1 cellular context compared by ENCODE assay signal in the genomic region with DNA sequence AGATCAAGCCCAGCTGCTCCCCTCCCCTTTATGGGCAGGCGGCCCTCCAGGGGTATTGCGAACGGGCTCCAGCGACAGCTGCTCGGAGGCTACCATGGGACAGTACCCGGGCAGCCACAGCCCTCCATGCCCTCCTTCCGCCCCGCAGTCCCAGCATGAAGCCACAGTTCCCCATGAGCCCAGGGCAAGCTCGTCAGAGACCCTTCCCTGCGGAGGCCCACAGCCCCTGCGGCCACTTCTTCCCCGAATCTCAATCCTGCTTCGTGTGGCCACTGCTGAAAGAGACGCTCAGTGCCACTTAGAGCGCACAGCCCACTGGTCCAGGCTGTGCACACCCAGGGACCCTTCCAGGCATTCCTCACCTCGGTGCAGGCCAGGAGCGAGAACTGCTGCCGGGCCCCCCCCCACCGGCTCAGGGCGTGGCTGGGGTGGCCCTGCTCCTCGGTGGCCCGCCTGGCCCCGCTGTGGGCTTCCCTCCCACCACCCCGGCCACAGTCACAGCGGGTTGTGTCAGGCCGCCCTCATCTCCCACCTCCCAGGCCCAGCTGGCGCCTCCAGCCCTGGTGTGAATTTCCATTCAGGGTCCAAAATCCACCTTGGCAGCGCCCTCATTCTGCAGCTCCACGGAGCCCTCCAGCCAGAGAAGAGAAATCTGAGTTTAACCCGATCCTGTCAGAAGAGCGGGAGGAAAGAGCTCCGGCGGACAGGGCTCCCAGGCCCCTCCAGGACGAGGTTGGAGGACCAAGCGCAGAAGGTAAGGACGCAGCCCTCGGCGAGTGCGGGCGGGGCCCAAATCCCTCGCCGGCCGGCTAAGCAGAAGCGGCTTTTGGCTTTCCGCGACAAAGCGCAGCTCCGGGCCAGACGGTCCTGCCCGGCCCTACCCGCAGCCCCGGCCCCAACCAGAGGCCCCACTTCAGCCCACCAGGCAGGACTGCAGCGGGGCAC.
A peak's percentile ranks its signal among the peaks of the same experiment; 100 is the strongest.
TF ChIP-seq lines count a peak whose summit lies in the region.

No MANE protein-coding gene starts in this region.

TF ChIP-seq in HepG2, 621 proteins besides CTCF, POLR2A, EP300 and RAD21 (continued from another document and continues in another):
- TF ChIP-seq, protein P1, sequence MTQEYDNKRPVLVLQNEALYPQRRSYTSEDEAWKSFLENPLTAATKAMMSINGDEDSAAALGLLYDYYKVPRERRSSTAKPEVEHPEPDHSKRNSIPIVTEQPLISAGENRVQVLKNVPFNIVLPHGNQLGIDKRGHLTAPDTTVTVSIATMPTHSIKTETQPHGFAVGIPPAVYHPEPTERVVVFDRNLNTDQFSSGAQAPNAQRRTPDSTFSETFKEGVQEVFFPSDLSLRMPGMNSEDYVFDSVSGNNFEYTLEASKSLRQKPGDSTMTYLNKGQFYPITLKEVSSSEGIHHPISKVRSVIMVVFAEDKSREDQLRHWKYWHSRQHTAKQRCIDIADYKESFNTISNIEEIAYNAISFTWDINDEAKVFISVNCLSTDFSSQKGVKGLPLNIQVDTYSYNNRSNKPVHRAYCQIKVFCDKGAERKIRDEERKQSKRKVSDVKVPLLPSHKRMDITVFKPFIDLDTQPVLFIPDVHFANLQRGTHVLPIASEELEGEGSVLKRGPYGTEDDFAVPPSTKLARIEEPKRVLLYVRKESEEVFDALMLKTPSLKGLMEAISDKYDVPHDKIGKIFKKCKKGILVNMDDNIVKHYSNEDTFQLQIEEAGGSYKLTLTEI (CRISPR knock-in tag; conservative IDR thresholded peaks at IDR 0.05), result no peak
- 0 out of 2 replicates have a peak, but pooled peaks have one; percentile 38 for TF ChIP-seq KDM1A (CRISPR knock-in tag; IDR thresholded peaks at IDR 0.05)
- TF ChIP-seq, protein P2, sequence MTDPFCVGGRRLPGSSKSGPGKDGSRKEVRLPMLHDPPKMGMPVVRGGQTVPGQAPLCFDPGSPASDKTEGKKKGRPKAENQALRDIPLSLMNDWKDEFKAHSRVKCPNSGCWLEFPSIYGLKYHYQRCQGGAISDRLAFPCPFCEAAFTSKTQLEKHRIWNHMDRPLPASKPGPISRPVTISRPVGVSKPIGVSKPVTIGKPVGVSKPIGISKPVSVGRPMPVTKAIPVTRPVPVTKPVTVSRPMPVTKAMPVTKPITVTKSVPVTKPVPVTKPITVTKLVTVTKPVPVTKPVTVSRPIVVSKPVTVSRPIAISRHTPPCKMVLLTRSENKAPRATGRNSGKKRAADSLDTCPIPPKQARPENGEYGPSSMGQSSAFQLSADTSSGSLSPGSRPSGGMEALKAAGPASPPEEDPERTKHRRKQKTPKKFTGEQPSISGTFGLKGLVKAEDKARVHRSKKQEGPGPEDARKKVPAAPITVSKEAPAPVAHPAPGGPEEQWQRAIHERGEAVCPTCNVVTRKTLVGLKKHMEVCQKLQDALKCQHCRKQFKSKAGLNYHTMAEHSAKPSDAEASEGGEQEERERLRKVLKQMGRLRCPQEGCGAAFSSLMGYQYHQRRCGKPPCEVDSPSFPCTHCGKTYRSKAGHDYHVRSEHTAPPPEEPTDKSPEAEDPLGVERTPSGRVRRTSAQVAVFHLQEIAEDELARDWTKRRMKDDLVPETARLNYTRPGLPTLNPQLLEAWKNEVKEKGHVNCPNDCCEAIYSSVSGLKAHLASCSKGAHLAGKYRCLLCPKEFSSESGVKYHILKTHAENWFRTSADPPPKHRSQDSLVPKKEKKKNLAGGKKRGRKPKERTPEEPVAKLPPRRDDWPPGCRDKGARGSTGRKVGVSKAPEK (CRISPR knock-in tag; IDR thresholded peaks at IDR 0.05; ENCODE audit: borderline replicate concordance), result no peak
- TF ChIP-seq RELA (CRISPR knock-in tag; IDR thresholded peaks at IDR 0.05), result no peak; the same call in 1 of the 2 replicates
- no peak for TF ChIP-seq CHD2 (IDR thresholded peaks at IDR 0.05; ENCODE audit: low read depth, low read length)
- TF ChIP-seq, protein P3, sequence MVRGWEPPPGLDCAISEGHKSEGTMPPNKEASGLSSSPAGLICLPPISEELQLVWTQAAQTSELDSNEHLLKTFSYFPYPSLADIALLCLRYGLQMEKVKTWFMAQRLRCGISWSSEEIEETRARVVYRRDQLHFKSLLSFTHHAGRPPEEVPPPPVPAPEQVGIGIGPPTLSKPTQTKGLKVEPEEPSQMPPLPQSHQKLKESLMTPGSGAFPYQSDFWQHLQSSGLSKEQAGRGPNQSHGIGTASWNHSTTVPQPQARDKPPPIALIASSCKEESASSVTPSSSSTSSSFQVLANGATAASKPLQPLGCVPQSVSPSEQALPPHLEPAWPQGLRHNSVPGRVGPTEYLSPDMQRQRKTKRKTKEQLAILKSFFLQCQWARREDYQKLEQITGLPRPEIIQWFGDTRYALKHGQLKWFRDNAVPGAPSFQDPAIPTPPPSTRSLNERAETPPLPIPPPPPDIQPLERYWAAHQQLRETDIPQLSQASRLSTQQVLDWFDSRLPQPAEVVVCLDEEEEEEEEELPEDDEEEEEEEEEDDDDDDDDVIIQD (CRISPR knock-in tag; IDR thresholded peaks at IDR 0.05; ENCODE audit: low read depth), result no peak
- TF ChIP-seq, protein P4, sequence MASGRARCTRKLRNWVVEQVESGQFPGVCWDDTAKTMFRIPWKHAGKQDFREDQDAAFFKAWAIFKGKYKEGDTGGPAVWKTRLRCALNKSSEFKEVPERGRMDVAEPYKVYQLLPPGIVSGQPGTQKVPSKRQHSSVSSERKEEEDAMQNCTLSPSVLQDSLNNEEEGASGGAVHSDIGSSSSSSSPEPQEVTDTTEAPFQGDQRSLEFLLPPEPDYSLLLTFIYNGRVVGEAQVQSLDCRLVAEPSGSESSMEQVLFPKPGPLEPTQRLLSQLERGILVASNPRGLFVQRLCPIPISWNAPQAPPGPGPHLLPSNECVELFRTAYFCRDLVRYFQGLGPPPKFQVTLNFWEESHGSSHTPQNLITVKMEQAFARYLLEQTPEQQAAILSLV (CRISPR knock-in tag; IDR thresholded peaks at IDR 0.05; ENCODE audit: borderline replicate concordance), result peak; percentile 66; the same call in 1 of the 2 replicates
- TF ChIP-seq ZNF224 (CRISPR knock-in tag; IDR thresholded peaks at IDR 0.05), result 0 out of 2 replicates have a peak, but pooled peaks have one; percentile 64
- no peak for TF ChIP-seq MATR3 (CRISPR knock-in tag; IDR thresholded peaks at IDR 0.05)
- TF ChIP-seq, protein P5, sequence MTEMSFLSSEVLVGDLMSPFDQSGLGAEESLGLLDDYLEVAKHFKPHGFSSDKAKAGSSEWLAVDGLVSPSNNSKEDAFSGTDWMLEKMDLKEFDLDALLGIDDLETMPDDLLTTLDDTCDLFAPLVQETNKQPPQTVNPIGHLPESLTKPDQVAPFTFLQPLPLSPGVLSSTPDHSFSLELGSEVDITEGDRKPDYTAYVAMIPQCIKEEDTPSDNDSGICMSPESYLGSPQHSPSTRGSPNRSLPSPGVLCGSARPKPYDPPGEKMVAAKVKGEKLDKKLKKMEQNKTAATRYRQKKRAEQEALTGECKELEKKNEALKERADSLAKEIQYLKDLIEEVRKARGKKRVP (CRISPR knock-in tag; IDR thresholded peaks at IDR 0.05), result no peak
- peak; percentile 91 for TF ChIP-seq REPIN1 (CRISPR knock-in tag; IDR thresholded peaks at IDR 0.05; ENCODE audit: borderline replicate concordance, low read depth)
- TF ChIP-seq, protein P6, sequence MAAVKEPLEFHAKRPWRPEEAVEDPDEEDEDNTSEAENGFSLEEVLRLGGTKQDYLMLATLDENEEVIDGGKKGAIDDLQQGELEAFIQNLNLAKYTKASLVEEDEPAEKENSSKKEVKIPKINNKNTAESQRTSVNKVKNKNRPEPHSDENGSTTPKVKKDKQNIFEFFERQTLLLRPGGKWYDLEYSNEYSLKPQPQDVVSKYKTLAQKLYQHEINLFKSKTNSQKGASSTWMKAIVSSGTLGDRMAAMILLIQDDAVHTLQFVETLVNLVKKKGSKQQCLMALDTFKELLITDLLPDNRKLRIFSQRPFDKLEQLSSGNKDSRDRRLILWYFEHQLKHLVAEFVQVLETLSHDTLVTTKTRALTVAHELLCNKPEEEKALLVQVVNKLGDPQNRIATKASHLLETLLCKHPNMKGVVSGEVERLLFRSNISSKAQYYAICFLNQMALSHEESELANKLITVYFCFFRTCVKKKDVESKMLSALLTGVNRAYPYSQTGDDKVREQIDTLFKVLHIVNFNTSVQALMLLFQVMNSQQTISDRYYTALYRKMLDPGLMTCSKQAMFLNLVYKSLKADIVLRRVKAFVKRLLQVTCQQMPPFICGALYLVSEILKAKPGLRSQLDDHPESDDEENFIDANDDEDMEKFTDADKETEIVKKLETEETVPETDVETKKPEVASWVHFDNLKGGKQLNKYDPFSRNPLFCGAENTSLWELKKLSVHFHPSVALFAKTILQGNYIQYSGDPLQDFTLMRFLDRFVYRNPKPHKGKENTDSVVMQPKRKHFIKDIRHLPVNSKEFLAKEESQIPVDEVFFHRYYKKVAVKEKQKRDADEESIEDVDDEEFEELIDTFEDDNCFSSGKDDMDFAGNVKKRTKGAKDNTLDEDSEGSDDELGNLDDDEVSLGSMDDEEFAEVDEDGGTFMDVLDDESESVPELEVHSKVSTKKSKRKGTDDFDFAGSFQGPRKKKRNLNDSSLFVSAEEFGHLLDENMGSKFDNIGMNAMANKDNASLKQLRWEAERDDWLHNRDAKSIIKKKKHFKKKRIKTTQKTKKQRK (IDR thresholded peaks at IDR 0.05; ENCODE audit: low read length), result no peak
- TF ChIP-seq XBP1 (CRISPR knock-in tag; IDR thresholded peaks at IDR 0.05), result no peak
- no peak for TF ChIP-seq SP140L (CRISPR knock-in tag; IDR thresholded peaks at IDR 0.05; ENCODE audit: borderline replicate concordance)
- TF ChIP-seq, protein P7, sequence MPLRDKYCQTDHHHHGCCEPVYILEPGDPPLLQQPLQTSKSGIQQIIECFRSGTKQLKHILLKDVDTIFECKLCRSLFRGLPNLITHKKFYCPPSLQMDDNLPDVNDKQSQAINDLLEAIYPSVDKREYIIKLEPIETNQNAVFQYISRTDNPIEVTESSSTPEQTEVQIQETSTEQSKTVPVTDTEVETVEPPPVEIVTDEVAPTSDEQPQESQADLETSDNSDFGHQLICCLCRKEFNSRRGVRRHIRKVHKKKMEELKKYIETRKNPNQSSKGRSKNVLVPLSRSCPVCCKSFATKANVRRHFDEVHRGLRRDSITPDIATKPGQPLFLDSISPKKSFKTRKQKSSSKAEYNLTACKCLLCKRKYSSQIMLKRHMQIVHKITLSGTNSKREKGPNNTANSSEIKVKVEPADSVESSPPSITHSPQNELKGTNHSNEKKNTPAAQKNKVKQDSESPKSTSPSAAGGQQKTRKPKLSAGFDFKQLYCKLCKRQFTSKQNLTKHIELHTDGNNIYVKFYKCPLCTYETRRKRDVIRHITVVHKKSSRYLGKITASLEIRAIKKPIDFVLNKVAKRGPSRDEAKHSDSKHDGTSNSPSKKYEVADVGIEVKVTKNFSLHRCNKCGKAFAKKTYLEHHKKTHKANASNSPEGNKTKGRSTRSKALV (CRISPR knock-in tag; IDR thresholded peaks at IDR 0.05), result peak; percentile 61; the same call in 1 of the 2 replicates
- TF ChIP-seq ZNF724P (CRISPR knock-in tag; IDR thresholded peaks at IDR 0.05; ENCODE audit: borderline replicate concordance), result 0 out of 2 replicates have a peak, but pooled peaks have one; percentile 48
- TF ChIP-seq MTF2 (CRISPR knock-in tag; IDR thresholded peaks at IDR 0.05; ENCODE audit: borderline replicate concordance), result no peak
- no peak for TF ChIP-seq ZNF678 (CRISPR knock-in tag; IDR thresholded peaks at IDR 0.05)
- TF ChIP-seq ZNF768 (CRISPR knock-in tag; IDR thresholded peaks at IDR 0.05), result peak; percentile 44; the same call in 1 of the 2 replicates
- TF ChIP-seq ZNF251 (CRISPR knock-in tag; IDR thresholded peaks at IDR 0.05), result no peak
- no peak for TF ChIP-seq ZFAT (CRISPR knock-in tag; conservative IDR thresholded peaks at IDR 0.05)
- TF ChIP-seq EZH2 (conservative IDR thresholded peaks at IDR 0.05; ENCODE audit: low read depth, low read length), result no peak
- TF ChIP-seq MAFK (conservative IDR thresholded peaks at IDR 0.05 in 1 of 2, IDR thresholded peaks at IDR 0.05 in 1 of 2; ENCODE audit: low read length in 2 of 2), result no peak
- TF ChIP-seq ZNF766 (CRISPR knock-in tag; IDR thresholded peaks at IDR 0.05; ENCODE audit: borderline replicate concordance), result 0 out of 2 replicates have a peak, but pooled peaks have one; percentile 28
- peak; percentile 87; the same call in 1 of the 2 replicates for TF ChIP-seq ZNF614 (CRISPR knock-in tag; IDR thresholded peaks at IDR 0.05; ENCODE audit: borderline replicate concordance)
- TF ChIP-seq AGO2 (optimal IDR thresholded peaks at IDR 0.05; ENCODE audit: low read depth, low read length), result no peak
- no peak for TF ChIP-seq CCDC6 (CRISPR knock-in tag; IDR thresholded peaks at IDR 0.05)
- peak; percentile 90 for TF ChIP-seq ZNF772 (CRISPR knock-in tag; IDR thresholded peaks at IDR 0.05)
- no peak for TF ChIP-seq AGO1 (IDR thresholded peaks at IDR 0.05; ENCODE audit: low read depth, low read length, poor library complexity, severe bottlenecking)
- TF ChIP-seq NONO (IDR thresholded peaks at IDR 0.05), result no peak
- peak; percentile 65 for TF ChIP-seq NONO (CRISPR knock-in tag; conservative IDR thresholded peaks at IDR 0.05)
- TF ChIP-seq ZNF124 (CRISPR knock-in tag; IDR thresholded peaks at IDR 0.05), result peak; percentile 76; the same call in 1 of the 2 replicates
- peak; percentile 56; the same call in 1 of the 2 replicates for TF ChIP-seq MXD4 (CRISPR knock-in tag; IDR thresholded peaks at IDR 0.05)
- TF ChIP-seq, protein P8, sequence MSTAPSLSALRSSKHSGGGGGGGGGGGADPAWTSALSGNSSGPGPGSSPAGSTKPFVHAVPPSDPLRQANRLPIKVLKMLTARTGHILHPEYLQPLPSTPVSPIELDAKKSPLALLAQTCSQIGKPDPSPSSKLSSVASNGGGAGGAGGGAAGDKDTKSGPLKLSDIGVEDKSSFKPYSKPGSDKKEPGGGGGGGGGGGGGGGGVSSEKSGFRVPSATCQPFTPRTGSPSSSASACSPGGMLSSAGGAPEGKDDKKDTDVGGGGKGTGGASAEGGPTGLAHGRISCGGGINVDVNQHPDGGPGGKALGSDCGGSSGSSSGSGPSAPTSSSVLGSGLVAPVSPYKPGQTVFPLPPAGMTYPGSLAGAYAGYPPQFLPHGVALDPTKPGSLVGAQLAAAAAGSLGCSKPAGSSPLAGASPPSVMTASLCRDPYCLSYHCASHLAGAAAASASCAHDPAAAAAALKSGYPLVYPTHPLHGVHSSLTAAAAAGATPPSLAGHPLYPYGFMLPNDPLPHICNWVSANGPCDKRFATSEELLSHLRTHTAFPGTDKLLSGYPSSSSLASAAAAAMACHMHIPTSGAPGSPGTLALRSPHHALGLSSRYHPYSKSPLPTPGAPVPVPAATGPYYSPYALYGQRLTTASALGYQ (CRISPR knock-in tag; IDR thresholded peaks at IDR 0.05), result no peak; the same call in 1 of the 2 replicates
- TF ChIP-seq, protein P9, sequence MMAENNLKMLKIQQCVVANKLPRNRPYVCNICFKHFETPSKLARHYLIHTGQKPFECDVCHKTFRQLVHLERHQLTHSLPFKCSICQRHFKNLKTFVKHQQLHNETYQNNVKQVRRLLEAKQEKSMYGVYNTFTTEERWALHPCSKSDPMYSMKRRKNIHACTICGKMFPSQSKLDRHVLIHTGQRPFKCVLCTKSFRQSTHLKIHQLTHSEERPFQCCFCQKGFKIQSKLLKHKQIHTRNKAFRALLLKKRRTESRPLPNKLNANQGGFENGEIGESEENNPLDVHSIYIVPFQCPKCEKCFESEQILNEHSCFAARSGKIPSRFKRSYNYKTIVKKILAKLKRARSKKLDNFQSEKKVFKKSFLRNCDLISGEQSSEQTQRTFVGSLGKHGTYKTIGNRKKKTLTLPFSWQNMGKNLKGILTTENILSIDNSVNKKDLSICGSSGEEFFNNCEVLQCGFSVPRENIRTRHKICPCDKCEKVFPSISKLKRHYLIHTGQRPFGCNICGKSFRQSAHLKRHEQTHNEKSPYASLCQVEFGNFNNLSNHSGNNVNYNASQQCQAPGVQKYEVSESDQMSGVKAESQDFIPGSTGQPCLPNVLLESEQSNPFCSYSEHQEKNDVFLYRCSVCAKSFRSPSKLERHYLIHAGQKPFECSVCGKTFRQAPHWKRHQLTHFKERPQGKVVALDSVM (CRISPR knock-in tag; IDR thresholded peaks at IDR 0.05), result peak; percentile 62; the same call in 1 of the 2 replicates
- peak; percentile 80; the same call in 1 of the 2 replicates for TF ChIP-seq IRX3 (CRISPR knock-in tag; IDR thresholded peaks at IDR 0.05; ENCODE audit: borderline replicate concordance, low read depth)
- 0 out of 4 replicates have a peak, but pooled peaks of 1 of the 2 experiments have one; percentile 14 for TF ChIP-seq NR2F1 (CRISPR knock-in tag; IDR thresholded peaks at IDR 0.05)
